Comparison of ENCODE assay signal across 8 cellular contexts in the genomic region with DNA sequence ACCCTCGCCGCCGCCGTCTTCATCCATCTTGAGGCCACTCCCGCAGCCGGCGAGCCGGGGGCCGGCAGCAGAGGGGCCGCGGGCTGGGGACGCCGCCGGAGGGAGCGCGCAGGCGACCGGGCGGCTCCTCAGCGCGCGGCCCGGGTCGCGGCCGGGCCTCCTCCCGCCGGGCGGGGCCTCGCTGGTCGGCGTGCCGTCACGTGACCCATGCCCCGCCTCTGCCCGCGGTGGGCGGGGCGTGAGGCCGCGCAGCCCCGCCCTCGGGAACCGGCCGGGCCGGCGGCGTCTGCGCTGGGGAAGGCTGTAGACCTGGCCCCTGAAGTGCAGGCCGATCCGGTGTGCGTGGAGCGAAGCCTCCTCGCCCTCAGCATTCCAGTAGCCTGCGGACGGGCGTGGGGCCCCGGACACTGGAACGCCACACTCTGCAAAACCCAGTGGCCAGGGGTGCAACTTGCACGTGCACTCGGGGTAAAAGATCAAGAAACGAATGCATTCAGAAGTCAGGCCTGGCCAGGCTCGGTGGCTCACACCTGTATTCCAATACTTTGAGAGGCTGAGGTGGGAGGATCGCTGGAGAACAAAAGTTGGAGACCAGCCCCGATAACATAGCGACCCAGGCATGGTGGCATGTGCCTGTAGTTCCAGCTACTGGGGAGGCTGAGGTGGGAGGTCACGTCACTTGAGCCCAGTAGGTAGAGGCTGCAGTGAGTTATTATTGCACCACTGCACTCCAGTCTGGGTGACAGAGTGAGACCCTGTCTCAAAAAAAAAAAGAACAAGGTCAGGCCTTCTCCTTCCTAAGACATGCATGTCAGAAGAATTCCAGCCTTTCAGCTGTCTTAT. TPM values are rescaled to one million over a fixed set of nuclear protein-coding genes. Genes with fewer than 3 reads are reported as not detected.
DNase-seq lines count a peak whose midpoint lies in the region; ATAC-seq and TF ChIP-seq lines count a peak whose summit lies in the region.

Gene CYTH3, minus strand, starts transcription at position 144 of the 843 bp plus-strand sequence. Its CDS starts 117 bp downstream, at position 27.

- H3K9me3 ChIP-seq in HEK293 (ENCODE audit: control insufficient read depth, insufficient read depth, low read depth, low read length) (no peaks in the 10 kb centered on the region), aorta (ENCODE audit: control insufficient read depth, low read length) (no peaks in the 10 kb centered on the region)

- peak; percentile 36 for DNase-seq in NCI-H1048 (lab: John Stamatoyannopoulos, UW)
- peak; percentile 70 for DNase-seq in T-helper 9 cell
- DNase-seq in astrocyte of the cerebellum (ENCODE audit: low read depth): no peak
- DNase-seq in hippocampal formation (lab: John Stamatoyannopoulos, UW): peak; percentile 71
- peak; percentile 93 for DNase-seq in retina
- DNase-seq in aorta: peak; percentile 84 to 92

- H3K4me3 ChIP-seq in HEK293 (ENCODE audit: low read depth, low read length): peak within 1 kb of the TSS; percentile 75
- peak within 1 kb of the TSS; percentile 87 for H3K4me3 ChIP-seq in astrocyte of the cerebellum (ENCODE audit: low read depth, low read length)
- peak within 1 kb of the TSS; percentile 91 to 98 for H3K4me3 ChIP-seq in aorta (ENCODE audit: low read length in 2 of 2)

- H3K27ac ChIP-seq in HEK293 (ENCODE audit: extremely low read depth, low read depth, low read length) (peak within 1 kb of the TSS; percentile 47; the same call in 1 of the 2 replicates), aorta (ENCODE audit: low read depth in 1 of 2, low read length in 2 of 2) (peak within 1 kb of the TSS in 1 of 2 donors; percentile 36)

- no peaks in the 10 kb centered on the region for H3K27me3 ChIP-seq in aorta (ENCODE audit: control insufficient read depth in 1 of 2, insufficient read depth in 2 of 2, low read length in 1 of 2)

- POLR2A ChIA-PET in HEK293 (lab: Yijun Ruan, JAX): interaction anchor here (1.3 kb wide), 1 partner anchor 12 kb away, joined by 4 read pairs; no protein-coding TSS in a partner anchor

- intact Hi-C loops in aorta (cut with DNase I): loop anchor here (1.0 to 5.0 kb wide), 4 partner anchors 45 to 110 kb away; no protein-coding TSS in a partner anchor

- peak; percentile 59 for TF ChIP-seq POLR2A in GM10847 (IDR thresholded peaks at IDR 0.05; ENCODE audit: extremely low read depth, insufficient read length)

- H3K4me1 ChIP-seq in HEK293 (ENCODE audit: control insufficient read depth, insufficient read depth, low read length) (peaks cover 8% of the 10 kb centered on the region), aorta (ENCODE audit: control insufficient read depth in 1 of 2, insufficient read depth in 2 of 2, low read length in 2 of 2) (no peaks in the 10 kb centered on the region)

- 5 to 7% methylated on average over 47 to 67 of the region's 67 CpGs for WGBS in aorta, 2 donors

- in situ Hi-C loops in astrocyte of the cerebellum (cut with HindIII; ENCODE audit: low sequenced_read_pairs): no loop called here

- H3K36me3 ChIP-seq in HEK293 (ENCODE audit: control insufficient read depth in 2 of 2, insufficient read depth in 1 of 2, low read length in 2 of 2) (no peaks in the 10 kb centered on the region), aorta (ENCODE audit: control insufficient read depth in 1 of 2, insufficient read depth in 2 of 2, low read length in 1 of 2) (no peaks in the 10 kb centered on the region)

- ATAC-seq in aorta (ENCODE audit: low FRiP score): peak; percentile 94

- CTCF ChIA-PET in HEK293 (lab: Yijun Ruan, JAX): interaction anchor here (0.6 to 2.0 kb wide), 3 partner anchors 50 to 130 kb away, joined by 3 to 10 read pairs (median 4); no protein-coding TSS in a partner anchor

- TF ChIP-seq CTCF in HEK293 (tag by site-specific recombination; IDR thresholded peaks at IDR 0.05) (no peak), astrocyte of the cerebellum (IDR thresholded peaks at IDR 0.05; ENCODE audit: low read depth, low read length, missing control alignments) (no peak)

TF ChIP-seq in HEK293, 187 proteins besides CTCF, POLR2A, EP300 and RAD21:
- TF ChIP-seq ZNF426 (tag by site-specific recombination; IDR thresholded peaks at IDR 0.05) (no peak), ZBTB17 (tag by site-specific recombination; IDR thresholded peaks at IDR 0.05) (peak; percentile 50), KLF9 (tag by site-specific recombination; IDR thresholded peaks at IDR 0.05; ENCODE audit: low read depth) (0 out of 2 replicates have a peak, but pooled peaks have one; percentile 15), ZNF707 (tag by site-specific recombination; IDR thresholded peaks at IDR 0.05) (no peak), ZNF335 (tag by site-specific recombination; conservative IDR thresholded peaks at IDR 0.05) (peak; percentile 26; the same call in 1 of the 2 replicates), ZBTB20 (tag by site-specific recombination; IDR thresholded peaks at IDR 0.05) (peak; percentile 10; the same call in 1 of the 2 replicates), ZNF174 (tag by site-specific recombination; IDR thresholded peaks at IDR 0.05) (no peak), ZNF664 (tag by site-specific recombination; IDR thresholded peaks at IDR 0.05) (peak; percentile 37; the same call in 1 of the 2 replicates), SP3 (tag by site-specific recombination; IDR thresholded peaks at IDR 0.05) (peak; percentile 22; the same call in 1 of the 2 replicates)
- TF ChIP-seq, protein P1, sequence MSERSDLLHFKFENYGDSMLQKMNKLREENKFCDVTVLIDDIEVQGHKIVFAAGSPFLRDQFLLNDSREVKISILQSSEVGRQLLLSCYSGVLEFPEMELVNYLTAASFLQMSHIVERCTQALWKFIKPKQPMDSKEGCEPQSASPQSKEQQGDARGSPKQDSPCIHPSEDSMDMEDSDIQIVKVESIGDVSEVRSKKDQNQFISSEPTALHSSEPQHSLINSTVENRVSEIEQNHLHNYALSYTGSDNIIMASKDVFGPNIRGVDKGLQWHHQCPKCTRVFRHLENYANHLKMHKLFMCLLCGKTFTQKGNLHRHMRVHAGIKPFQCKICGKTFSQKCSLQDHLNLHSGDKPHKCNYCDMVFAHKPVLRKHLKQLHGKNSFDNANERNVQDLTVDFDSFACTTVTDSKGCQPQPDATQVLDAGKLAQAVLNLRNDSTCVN (tag by site-specific recombination; optimal IDR thresholded peaks at IDR 0.05): peak; percentile 28
- TF ChIP-seq, protein P2, sequence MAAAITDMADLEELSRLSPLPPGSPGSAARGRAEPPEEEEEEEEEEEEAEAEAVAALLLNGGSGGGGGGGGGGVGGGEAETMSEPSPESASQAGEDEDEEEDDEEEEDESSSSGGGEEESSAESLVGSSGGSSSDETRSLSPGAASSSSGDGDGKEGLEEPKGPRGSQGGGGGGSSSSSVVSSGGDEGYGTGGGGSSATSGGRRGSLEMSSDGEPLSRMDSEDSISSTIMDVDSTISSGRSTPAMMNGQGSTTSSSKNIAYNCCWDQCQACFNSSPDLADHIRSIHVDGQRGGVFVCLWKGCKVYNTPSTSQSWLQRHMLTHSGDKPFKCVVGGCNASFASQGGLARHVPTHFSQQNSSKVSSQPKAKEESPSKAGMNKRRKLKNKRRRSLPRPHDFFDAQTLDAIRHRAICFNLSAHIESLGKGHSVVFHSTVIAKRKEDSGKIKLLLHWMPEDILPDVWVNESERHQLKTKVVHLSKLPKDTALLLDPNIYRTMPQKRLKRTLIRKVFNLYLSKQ (tag by site-specific recombination; IDR thresholded peaks at IDR 0.05; ENCODE audit: borderline replicate concordance): no peak
- TF ChIP-seq, protein P3, sequence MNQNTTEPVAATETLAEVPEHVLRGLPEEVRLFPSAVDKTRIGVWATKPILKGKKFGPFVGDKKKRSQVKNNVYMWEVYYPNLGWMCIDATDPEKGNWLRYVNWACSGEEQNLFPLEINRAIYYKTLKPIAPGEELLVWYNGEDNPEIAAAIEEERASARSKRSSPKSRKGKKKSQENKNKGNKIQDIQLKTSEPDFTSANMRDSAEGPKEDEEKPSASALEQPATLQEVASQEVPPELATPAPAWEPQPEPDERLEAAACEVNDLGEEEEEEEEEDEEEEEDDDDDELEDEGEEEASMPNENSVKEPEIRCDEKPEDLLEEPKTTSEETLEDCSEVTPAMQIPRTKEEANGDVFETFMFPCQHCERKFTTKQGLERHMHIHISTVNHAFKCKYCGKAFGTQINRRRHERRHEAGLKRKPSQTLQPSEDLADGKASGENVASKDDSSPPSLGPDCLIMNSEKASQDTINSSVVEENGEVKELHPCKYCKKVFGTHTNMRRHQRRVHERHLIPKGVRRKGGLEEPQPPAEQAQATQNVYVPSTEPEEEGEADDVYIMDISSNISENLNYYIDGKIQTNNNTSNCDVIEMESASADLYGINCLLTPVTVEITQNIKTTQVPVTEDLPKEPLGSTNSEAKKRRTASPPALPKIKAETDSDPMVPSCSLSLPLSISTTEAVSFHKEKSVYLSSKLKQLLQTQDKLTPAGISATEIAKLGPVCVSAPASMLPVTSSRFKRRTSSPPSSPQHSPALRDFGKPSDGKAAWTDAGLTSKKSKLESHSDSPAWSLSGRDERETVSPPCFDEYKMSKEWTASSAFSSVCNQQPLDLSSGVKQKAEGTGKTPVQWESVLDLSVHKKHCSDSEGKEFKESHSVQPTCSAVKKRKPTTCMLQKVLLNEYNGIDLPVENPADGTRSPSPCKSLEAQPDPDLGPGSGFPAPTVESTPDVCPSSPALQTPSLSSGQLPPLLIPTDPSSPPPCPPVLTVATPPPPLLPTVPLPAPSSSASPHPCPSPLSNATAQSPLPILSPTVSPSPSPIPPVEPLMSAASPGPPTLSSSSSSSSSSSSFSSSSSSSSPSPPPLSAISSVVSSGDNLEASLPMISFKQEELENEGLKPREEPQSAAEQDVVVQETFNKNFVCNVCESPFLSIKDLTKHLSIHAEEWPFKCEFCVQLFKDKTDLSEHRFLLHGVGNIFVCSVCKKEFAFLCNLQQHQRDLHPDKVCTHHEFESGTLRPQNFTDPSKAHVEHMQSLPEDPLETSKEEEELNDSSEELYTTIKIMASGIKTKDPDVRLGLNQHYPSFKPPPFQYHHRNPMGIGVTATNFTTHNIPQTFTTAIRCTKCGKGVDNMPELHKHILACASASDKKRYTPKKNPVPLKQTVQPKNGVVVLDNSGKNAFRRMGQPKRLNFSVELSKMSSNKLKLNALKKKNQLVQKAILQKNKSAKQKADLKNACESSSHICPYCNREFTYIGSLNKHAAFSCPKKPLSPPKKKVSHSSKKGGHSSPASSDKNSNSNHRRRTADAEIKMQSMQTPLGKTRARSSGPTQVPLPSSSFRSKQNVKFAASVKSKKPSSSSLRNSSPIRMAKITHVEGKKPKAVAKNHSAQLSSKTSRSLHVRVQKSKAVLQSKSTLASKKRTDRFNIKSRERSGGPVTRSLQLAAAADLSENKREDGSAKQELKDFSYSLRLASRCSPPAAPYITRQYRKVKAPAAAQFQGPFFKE (tag by site-specific recombination; IDR thresholded peaks at IDR 0.05; ENCODE audit: borderline replicate concordance): no peak

RNA-seq across cellular contexts. Expression of gene CYTH3, which starts in this region (rescaled TPM):
- 10 to 100 TPM; 60.5 to 63.7 TPM for total RNA-seq in aorta
- 10 to 100 TPM; 20.2 to 37.6 TPM for polyA plus RNA-seq in aorta
